8 cellular contexts compared by ENCODE assay signal in the genomic region with DNA sequence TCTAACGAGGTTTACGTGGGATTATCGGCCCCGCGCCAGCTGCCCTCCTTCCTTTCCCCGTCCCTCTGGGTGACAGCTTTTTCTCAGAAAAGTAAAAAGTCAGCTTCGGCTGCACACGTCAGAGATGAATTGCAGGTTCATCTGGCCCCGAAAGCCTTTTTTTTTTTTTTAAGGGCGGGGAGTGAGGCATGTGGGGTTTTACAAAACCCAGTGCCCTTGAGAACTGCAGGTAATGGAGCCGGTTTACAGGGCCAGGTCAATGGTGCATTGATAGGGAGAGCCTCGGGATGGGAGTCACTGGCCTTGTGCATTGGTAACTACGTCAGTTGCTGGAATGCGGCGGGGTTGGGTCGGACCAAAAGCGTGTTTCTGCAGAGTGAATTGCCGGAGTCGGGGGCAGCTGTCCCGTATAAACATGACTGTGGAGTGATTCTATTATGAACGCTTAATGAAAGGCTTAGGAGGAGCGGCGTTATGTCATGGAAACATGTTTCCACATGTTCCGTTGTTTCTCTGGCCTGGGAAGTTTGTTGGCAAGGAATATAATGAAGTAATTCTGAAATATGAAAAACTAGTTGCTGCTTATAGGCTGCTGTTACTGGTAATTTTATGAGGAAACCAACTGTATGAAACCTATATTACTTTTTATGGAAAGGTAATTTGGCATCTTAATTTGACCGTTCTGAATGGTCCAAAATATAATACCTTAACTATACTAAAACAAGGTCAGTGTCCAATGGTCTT. TPM values are rescaled to one million over a fixed set of nuclear protein-coding genes. Genes with fewer than 3 reads are reported as not detected.
A peak's percentile ranks its signal among the peaks of the same experiment; 100 is the strongest.
DNase-seq lines count a peak whose midpoint lies in the region; ATAC-seq and TF ChIP-seq lines count a peak whose summit lies in the region.

No MANE protein-coding gene starts in this region.

- peaks cover 0 to 12% (median 2%) of the 10 kb centered on the region in 4 donors for H3K4me1 ChIP-seq in Peyer's patch

- H3K4me3 ChIP-seq in AG04450 (ENCODE audit: low read depth, low read length) (peak overlapping the region; percentile 87), GM06990 (replicated peaks; ENCODE audit: low read depth, low read length) (peak overlapping the region; percentile 92), Peyer's patch (peak overlapping the region; percentile 39 to 76 (median 62)), coronary artery (peak overlapping the region; percentile 87)

- POLR2A ChIA-PET in AG04450 (lab: Yijun Ruan, JAX): no interaction called here

- CTCF ChIA-PET in AG04450 (lab: Charles Lee): interaction anchor here (0.7 kb wide), 1 partner anchor 88 kb away, joined by 3 read pairs; no protein-coding TSS in a partner anchor

- DNase-seq in AG04450 (ENCODE audit: low read depth, low spot score): no peak
- DNase-seq in GM06990 (ENCODE audit: extremely low read depth, insufficient read length): no peak
- DNase-seq in Peyer's patch: peak in 2 of 3 donors; percentile 56 to 70
- DNase-seq in coronary artery (ENCODE audit: low spot score): peak; percentile 88
- DNase-seq in kidney tubule cell (ENCODE audit: low spot score): peak; percentile 76
- peak; percentile 67 for DNase-seq in stimulated activated CD8-positive, alpha-beta memory T cell treated with anti-CD3 and anti-CD28 coated beads, Interleukin-4, amount 100 ng/mL, for 48 hours
- no peak for DNase-seq in COR-L47 (lab: John Stamatoyannopoulos, UW)

- H3K27me3 ChIP-seq in AG04450 (ENCODE audit: control insufficient read depth, insufficient read depth, low read length): peaks cover 4% of the 10 kb centered on the region
- H3K27me3 ChIP-seq in GM06990 (replicated peaks; ENCODE audit: control insufficient read depth, insufficient read depth, low read length): no peaks in the 10 kb centered on the region
- H3K27me3 ChIP-seq in Peyer's patch: no peaks in the 10 kb centered on the region

- no peak for TF ChIP-seq CTCF in AG04450 (IDR thresholded peaks at IDR 0.05; ENCODE audit: low read depth, low read length)
- TF ChIP-seq CTCF in GM06990 (IDR thresholded peaks at IDR 0.05; ENCODE audit: insufficient read depth, low read length, poor library complexity, severe bottlenecking): no peak
- TF ChIP-seq CTCF in Peyer's patch (IDR thresholded peaks at IDR 0.05): no peak
- no peak for TF ChIP-seq CTCF in coronary artery (IDR thresholded peaks at IDR 0.05)

- no peaks in the 10 kb centered on the region for H3K36me3 ChIP-seq in GM06990 (ENCODE audit: control insufficient read depth, insufficient read depth, low read length)
- no peaks in the 10 kb centered on the region for H3K36me3 ChIP-seq in Peyer's patch

- ATAC-seq in HG03280 (IDR thresholded peaks at IDR 0.05; ENCODE audit: unreplicated experiment): peak; percentile 4

- H3K9me3 ChIP-seq in AG04450 (ENCODE audit: control insufficient read depth, insufficient read depth, low read length): no peaks in the 10 kb centered on the region; the same call in 1 of the 2 replicates
- H3K9me3 ChIP-seq in Peyer's patch: no peaks in the 10 kb centered on the region

- peak overlapping the region; percentile 47 for H3K27ac ChIP-seq in AG04450 (ENCODE audit: low read depth, low read length)
- H3K27ac ChIP-seq in Peyer's patch: peak overlapping the region in 1 of 4 donors; percentile 71
- H3K27ac ChIP-seq in coronary artery: peak overlapping the region; percentile 88 to 90

- no peak for TF ChIP-seq POLR2A in Peyer's patch (IDR thresholded peaks at IDR 0.05)

RNA-seq across cellular contexts. Expression of gene HSPA4L, which starts 1.1 kb away (rescaled TPM):
- 3.4 and 4.9 TPM in 2 replicates for polyA plus RNA-seq in AG04450 (2011; rRNA removed)
- polyA minus RNA-seq in AG04450 (2011; rRNA and poly(A)+ RNA removed): 4.3 and 4.9 TPM in 2 replicates
- 1 to 10 TPM; 2.0 to 2.6 (median 2.4) TPM for total RNA-seq in Peyer's patch

RNA-seq across cellular contexts. Expression of gene SLC25A31, which starts 53.0 kb away (rescaled TPM):
- polyA plus RNA-seq in AG04450 (2011; rRNA removed): not detected in 2 replicates
- polyA minus RNA-seq in AG04450 (2011; rRNA and poly(A)+ RNA removed): not detected in 2 replicates
- not detected for total RNA-seq in Peyer's patch

Comparison
In these comparisons a context has a peak if more than half of its experiments do, and no peak if none do; other contexts are left out.
1. DNase-seq: peak in Peyer's patch (2 of 3), coronary artery (single experiment), kidney tubule cell (single experiment) and stimulated activated CD8-positive, alpha-beta memory T cell treated with anti-CD3 and anti-CD28 coated beads, Interleukin-4, amount 100 ng/mL, for 48 hours (single experiment); none in AG04450 (single experiment), GM06990 (single experiment) and COR-L47 (single experiment).
2. Peak in every context shown above with its lines, with median percentiles within 50 percentile points of each other: H3K4me3 ChIP-seq.